1 cellular context compared by ENCODE assay signal in genomic region chr16:30893744-30894539, GRCh38.
TF ChIP-seq lines count a peak whose summit lies in the region.

Gene BCL7C (minus strand): TSS chr16:30894077. CDS start chr16:30893944, 133 bp downstream.

TF ChIP-seq in HepG2, 621 proteins besides CTCF, POLR2A, EP300 and RAD21 (continued from another document and continues in another):
- TF ChIP-seq, protein P1, sequence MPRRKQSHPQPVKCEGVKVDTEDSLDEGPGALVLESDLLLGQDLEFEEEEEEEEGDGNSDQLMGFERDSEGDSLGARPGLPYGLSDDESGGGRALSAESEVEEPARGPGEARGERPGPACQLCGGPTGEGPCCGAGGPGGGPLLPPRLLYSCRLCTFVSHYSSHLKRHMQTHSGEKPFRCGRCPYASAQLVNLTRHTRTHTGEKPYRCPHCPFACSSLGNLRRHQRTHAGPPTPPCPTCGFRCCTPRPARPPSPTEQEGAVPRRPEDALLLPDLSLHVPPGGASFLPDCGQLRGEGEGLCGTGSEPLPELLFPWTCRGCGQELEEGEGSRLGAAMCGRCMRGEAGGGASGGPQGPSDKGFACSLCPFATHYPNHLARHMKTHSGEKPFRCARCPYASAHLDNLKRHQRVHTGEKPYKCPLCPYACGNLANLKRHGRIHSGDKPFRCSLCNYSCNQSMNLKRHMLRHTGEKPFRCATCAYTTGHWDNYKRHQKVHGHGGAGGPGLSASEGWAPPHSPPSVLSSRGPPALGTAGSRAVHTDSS (CRISPR knock-in tag; conservative IDR thresholded peaks at IDR 0.05): no peak
- TF ChIP-seq, protein P2, sequence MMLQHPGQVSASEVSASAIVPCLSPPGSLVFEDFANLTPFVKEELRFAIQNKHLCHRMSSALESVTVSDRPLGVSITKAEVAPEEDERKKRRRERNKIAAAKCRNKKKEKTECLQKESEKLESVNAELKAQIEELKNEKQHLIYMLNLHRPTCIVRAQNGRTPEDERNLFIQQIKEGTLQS (CRISPR knock-in tag; IDR thresholded peaks at IDR 0.05): peak; percentile 38; the same call in 1 of the 2 replicates
- TF ChIP-seq LCORL (IDR thresholded peaks at IDR 0.05): no peak
- 0 out of 2 replicates have a peak, but pooled peaks have one; percentile 32 for TF ChIP-seq LCORL (CRISPR knock-in tag; IDR thresholded peaks at IDR 0.05)
- TF ChIP-seq ZNF572 (CRISPR knock-in tag; IDR thresholded peaks at IDR 0.05): no peak
- TF ChIP-seq SNAPC4 (CRISPR knock-in tag; IDR thresholded peaks at IDR 0.05): 0 out of 2 replicates have a peak, but pooled peaks have one; percentile 49
- TF ChIP-seq DPF2 (CRISPR knock-in tag; IDR thresholded peaks at IDR 0.05; ENCODE audit: borderline replicate concordance, low read depth): no peak
- TF ChIP-seq ZNF512 (CRISPR knock-in tag; IDR thresholded peaks at IDR 0.05): 0 out of 2 replicates have a peak, but pooled peaks have one; percentile 74
- TF ChIP-seq GABPA (IDR thresholded peaks at IDR 0.05; ENCODE audit: low read depth, low read length): peak; percentile 40
- no peak for TF ChIP-seq GABPA (CRISPR knock-in tag; IDR thresholded peaks at IDR 0.05; ENCODE audit: low read depth)
- TF ChIP-seq CREB1 (IDR thresholded peaks at IDR 0.05): no peak
- TF ChIP-seq CREB1 (CRISPR knock-in tag; IDR thresholded peaks at IDR 0.05): no peak
- TF ChIP-seq ZBED4 (CRISPR knock-in tag; IDR thresholded peaks at IDR 0.05; ENCODE audit: borderline replicate concordance): peak; percentile 67; the same call in 1 of the 2 replicates
- no peak for TF ChIP-seq SP140L (CRISPR knock-in tag; IDR thresholded peaks at IDR 0.05; ENCODE audit: borderline replicate concordance)
- peak; percentile 97 for TF ChIP-seq MXD3 (CRISPR knock-in tag; IDR thresholded peaks at IDR 0.05)
- TF ChIP-seq, protein P3, sequence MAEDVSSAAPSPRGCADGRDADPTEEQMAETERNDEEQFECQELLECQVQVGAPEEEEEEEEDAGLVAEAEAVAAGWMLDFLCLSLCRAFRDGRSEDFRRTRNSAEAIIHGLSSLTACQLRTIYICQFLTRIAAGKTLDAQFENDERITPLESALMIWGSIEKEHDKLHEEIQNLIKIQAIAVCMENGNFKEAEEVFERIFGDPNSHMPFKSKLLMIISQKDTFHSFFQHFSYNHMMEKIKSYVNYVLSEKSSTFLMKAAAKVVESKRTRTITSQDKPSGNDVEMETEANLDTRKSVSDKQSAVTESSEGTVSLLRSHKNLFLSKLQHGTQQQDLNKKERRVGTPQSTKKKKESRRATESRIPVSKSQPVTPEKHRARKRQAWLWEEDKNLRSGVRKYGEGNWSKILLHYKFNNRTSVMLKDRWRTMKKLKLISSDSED (CRISPR knock-in tag; IDR thresholded peaks at IDR 0.05): peak; percentile 93
- peak; percentile 72 for TF ChIP-seq TAF1 (CRISPR knock-in tag; IDR thresholded peaks at IDR 0.05)
- no peak for TF ChIP-seq GPBP1L1 (CRISPR knock-in tag; IDR thresholded peaks at IDR 0.05)
- TF ChIP-seq, protein P4, sequence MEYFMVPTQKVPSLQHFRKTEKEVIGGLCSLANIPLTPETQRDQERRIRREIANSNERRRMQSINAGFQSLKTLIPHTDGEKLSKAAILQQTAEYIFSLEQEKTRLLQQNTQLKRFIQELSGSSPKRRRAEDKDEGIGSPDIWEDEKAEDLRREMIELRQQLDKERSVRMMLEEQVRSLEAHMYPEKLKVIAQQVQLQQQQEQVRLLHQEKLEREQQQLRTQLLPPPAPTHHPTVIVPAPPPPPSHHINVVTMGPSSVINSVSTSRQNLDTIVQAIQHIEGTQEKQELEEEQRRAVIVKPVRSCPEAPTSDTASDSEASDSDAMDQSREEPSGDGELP (IDR thresholded peaks at IDR 0.05; ENCODE audit: borderline replicate concordance, low read depth): peak; percentile 16; the same call in 1 of the 2 replicates
- peak; percentile 43; the same call in 1 of the 2 replicates for TF ChIP-seq ZNF335 (CRISPR knock-in tag; IDR thresholded peaks at IDR 0.05)
- TF ChIP-seq DNMT3B (CRISPR knock-in tag; conservative IDR thresholded peaks at IDR 0.05): no peak; the same call in 1 of the 2 replicates
- no peak for TF ChIP-seq GMEB2 (CRISPR knock-in tag; IDR thresholded peaks at IDR 0.05; ENCODE audit: low read depth)
- 0 out of 2 replicates have a peak, but pooled peaks have one; percentile 29 for TF ChIP-seq ZBTB49 (CRISPR knock-in tag; IDR thresholded peaks at IDR 0.05; ENCODE audit: borderline replicate concordance)
- TF ChIP-seq GFI1 (CRISPR knock-in tag; IDR thresholded peaks at IDR 0.05; ENCODE audit: borderline replicate concordance): no peak
- TF ChIP-seq SALL2 (CRISPR knock-in tag; IDR thresholded peaks at IDR 0.05): peak; percentile 93; the same call in 1 of the 2 replicates
- TF ChIP-seq REST (IDR thresholded peaks at IDR 0.05; ENCODE audit: borderline replicate concordance in 1 of 2, low read depth in 1 of 2, low read length in 2 of 2): no peak; a peak in 1 of 4 replicates
